Comparison of ENCODE assay signal across 13 cellular contexts in the genomic region with DNA sequence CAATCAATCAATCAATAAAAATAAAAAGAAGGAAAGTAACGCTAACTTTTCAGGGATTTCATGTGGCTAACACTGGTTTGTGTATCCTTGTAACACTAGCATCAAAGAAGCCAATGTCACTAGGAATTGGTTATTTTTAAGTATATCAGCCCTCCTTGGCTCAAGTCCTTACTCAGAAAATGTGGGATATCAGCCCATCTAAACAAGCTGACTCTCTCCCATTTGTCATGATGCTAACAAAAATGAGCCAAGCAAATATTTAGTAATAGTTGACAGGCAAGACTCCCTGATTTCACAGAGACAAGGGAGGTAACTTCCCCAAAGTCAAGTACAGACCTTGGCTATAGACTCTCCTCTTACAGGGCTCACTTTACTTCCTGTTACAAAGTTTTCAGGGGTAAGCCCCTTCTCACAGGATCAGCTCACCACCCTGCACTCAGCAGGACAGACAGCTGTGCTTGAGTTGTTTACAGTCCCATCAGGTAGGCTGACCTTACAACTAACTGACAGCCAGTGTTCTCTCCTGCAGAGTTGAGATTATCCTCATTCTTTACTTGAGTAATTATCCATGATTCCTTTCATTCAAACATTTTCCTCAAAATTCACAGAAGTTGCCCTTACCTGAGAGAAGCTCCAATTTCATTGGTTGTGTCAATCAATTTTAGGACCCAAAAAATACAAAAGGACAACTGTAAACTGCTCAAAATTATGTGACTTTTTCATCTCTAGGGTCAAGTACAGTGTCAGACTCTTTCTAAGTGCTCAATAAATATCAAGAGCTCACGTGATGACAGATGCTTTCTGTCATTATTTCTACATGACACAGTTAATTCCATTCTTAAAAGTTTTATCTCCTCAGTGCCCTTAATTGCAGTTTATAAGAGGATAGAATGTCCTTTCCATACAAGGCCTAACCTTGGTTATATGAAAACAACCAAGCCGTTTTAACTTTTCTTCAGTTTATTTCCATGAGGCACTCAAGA. TPM values are rescaled to one million over a fixed set of nuclear protein-coding genes. Genes with fewer than 3 reads are reported as not detected.
DNase-seq lines count a peak whose midpoint lies in the region; ATAC-seq and TF ChIP-seq lines count a peak whose summit lies in the region.
"Had no signal": no experiment of that assay in that cellular context is flagged by ENCODE, and none has a peak within 500 bp of the region (broad histone marks: within the 10 kb centered on the region; RNA-seq: fewer than 3 reads in every experiment).

No MANE protein-coding gene starts in this region.

- DNase-seq in Right ventricle myocardium inferior (ENCODE audit: missing footprints): no peak
- DNase-seq in heart left ventricle: no peak
- DNase-seq in astrocyte of the hippocampus (ENCODE audit: low read depth, low spot score): peak; percentile 27
- no peak for DNase-seq in tibial artery
- DNase-seq in caudate nucleus (lab: John Stamatoyannopoulos, UW): no peak
- DNase-seq in BE2C: no peak
- DNase-seq: activated CD4-positive, alpha-beta T cell treated with anti-CD3 and anti-CD28 coated beads for 48 hours; sigmoid colon had no signal

- H3K27ac ChIP-seq in heart left ventricle (no peak overlapping the region), HUES64 (ENCODE audit: low read depth, low read length) (peak overlapping the region; percentile 38; the same call in 1 of the 2 replicates), subcutaneous abdominal adipose tissue (ENCODE audit: low read depth, low read length) (peak overlapping the region; percentile 37), tibial artery (no peak overlapping the region), caudate nucleus (ENCODE audit: low read depth, low read length) (no peak overlapping the region)

- H3K9me3 ChIP-seq in heart left ventricle: no peaks in the 10 kb centered on the region
- peaks cover 6% of the 10 kb centered on the region for H3K9me3 ChIP-seq in HUES64 (ENCODE audit: insufficient read depth, low read depth, low read length)
- no peaks in the 10 kb centered on the region for H3K9me3 ChIP-seq in subcutaneous abdominal adipose tissue (ENCODE audit: control insufficient read depth in 5 of 5, low read length in 5 of 5)
- H3K9me3 ChIP-seq in tibial artery: no peaks in the 10 kb centered on the region
- H3K9me3 ChIP-seq in BE2C: no peaks in the 10 kb centered on the region
- H3K9me3 ChIP-seq: A549, sigmoid colon had no signal

- no peak overlapping the region for H3K9ac ChIP-seq in HUES64 (ENCODE audit: low read depth, low read length)
- no peak overlapping the region for H3K9ac ChIP-seq in subcutaneous abdominal adipose tissue (ENCODE audit: low read length in 5 of 5)

- ATAC-seq in Right ventricle myocardium inferior (peak; percentile 44), heart left ventricle (no peak)
- ATAC-seq: A549 had no signal

- H3K36me3 ChIP-seq in heart left ventricle (no peaks in the 10 kb centered on the region), HUES64 (ENCODE audit: insufficient read depth, low read length) (no peaks in the 10 kb centered on the region), subcutaneous abdominal adipose tissue (ENCODE audit: control insufficient read depth in 5 of 5, insufficient read depth in 5 of 5, low read length in 5 of 5) (no peaks in the 10 kb centered on the region), tibial artery (no peaks in the 10 kb centered on the region), BE2C (no peaks in the 10 kb centered on the region)
- H3K36me3 ChIP-seq: sigmoid colon had no signal

- TF ChIP-seq CTCF in heart left ventricle (IDR thresholded peaks at IDR 0.05) (no peak), tibial artery (IDR thresholded peaks at IDR 0.05) (no peak), BE2C (IDR thresholded peaks at IDR 0.05; ENCODE audit: low read depth, low read length) (no peak)

- intact Hi-C loops in Right ventricle myocardium inferior (cut with DNase I): no loop called here
- intact Hi-C loops in heart left ventricle (cut with DNase I): no loop called here
- intact Hi-C loops in tibial artery (cut with DNase I; ENCODE audit: low total_unique reads): no loop called here

- TF ChIP-seq POLR2A in heart left ventricle (IDR thresholded peaks at IDR 0.05): no peak

- no peaks in the 10 kb centered on the region for H3K27me3 ChIP-seq in heart left ventricle
- no peaks in the 10 kb centered on the region for H3K27me3 ChIP-seq in HUES64 (ENCODE audit: insufficient read depth, low read length)
- no peaks in the 10 kb centered on the region for H3K27me3 ChIP-seq in subcutaneous abdominal adipose tissue (ENCODE audit: control insufficient read depth in 5 of 5, insufficient read depth in 4 of 5, low read length in 5 of 5)
- H3K27me3 ChIP-seq in tibial artery: no peaks in the 10 kb centered on the region
- no peaks in the 10 kb centered on the region for H3K27me3 ChIP-seq in BE2C
- H3K27me3 ChIP-seq: sigmoid colon had no signal

- H3K4me1 ChIP-seq in heart left ventricle (peaks cover 0 to 9% (median 0%) of the 10 kb centered on the region in 12 donors), HUES64 (ENCODE audit: insufficient read depth, low read length) (peaks cover 17% of the 10 kb centered on the region), subcutaneous abdominal adipose tissue (ENCODE audit: control insufficient read depth in 5 of 5, insufficient read depth in 5 of 5, low read length in 5 of 5) (peaks cover 0 to 15% (median 3%) of the 10 kb centered on the region in 5 donors), tibial artery (no peaks in the 10 kb centered on the region), BE2C (peaks cover 13% of the 10 kb centered on the region)
- H3K4me1 ChIP-seq: sigmoid colon had no signal

- H3K4me3 ChIP-seq in heart left ventricle: no peak overlapping the region
- H3K4me3 ChIP-seq in HUES64 (ENCODE audit: low read length): no peak overlapping the region
- no peak overlapping the region for H3K4me3 ChIP-seq in subcutaneous abdominal adipose tissue (ENCODE audit: low read depth in 1 of 5, low read length in 5 of 5)
- no peak overlapping the region for H3K4me3 ChIP-seq in tibial artery
- H3K4me3 ChIP-seq in BE2C (ENCODE audit: low read depth, low read length): no peak overlapping the region
- H3K4me3 ChIP-seq: A549, sigmoid colon had no signal

- 42 to 62% (median 48%) methylated on average over 3 of the region's 3 CpGs for WGBS in heart left ventricle, 4 donors
- WGBS in HUES64: 88% methylated on average over 3 of the region's 3 CpGs

RNA-seq across cellular contexts. Expression of a gene that starts 38.1 kb away (rescaled TPM):
- total RNA-seq in Right ventricle myocardium inferior (2.3 TPM), heart left ventricle (1 to 10 TPM in 8 of 9 donors, under 1 TPM in 1; 0.86 to 5.8 (median 2.2) TPM)
- 1 to 10 TPM; 1.9 to 4.1 TPM for polyA plus RNA-seq in heart left ventricle
- 2.3 TPM for polyA plus RNA-seq in HUES64 (2013, experiment 1 of 2)
- polyA plus RNA-seq in HUES64 (2013, experiment 2 of 2): 2.9 TPM
- 0.51 TPM for polyA plus RNA-seq in BE2C (2012; ENCODE audit: insufficient read depth, insufficient read length, low read depth)
- total RNA-seq: SK-MEL-5 had no signal
- polyA plus RNA-seq: IgD-negative memory B cell had no signal

Comparison
In these comparisons a context has a peak if more than half of its experiments do, and no peak if none do; other contexts are left out.
1. H3K27ac ChIP-seq: peak in HUES64 (single experiment) and subcutaneous abdominal adipose tissue (single experiment); none in heart left ventricle (0 of 12), tibial artery (0 of 2) and caudate nucleus (single experiment).